ENCODE assay signal across 12 cellular contexts in the genomic region with DNA sequence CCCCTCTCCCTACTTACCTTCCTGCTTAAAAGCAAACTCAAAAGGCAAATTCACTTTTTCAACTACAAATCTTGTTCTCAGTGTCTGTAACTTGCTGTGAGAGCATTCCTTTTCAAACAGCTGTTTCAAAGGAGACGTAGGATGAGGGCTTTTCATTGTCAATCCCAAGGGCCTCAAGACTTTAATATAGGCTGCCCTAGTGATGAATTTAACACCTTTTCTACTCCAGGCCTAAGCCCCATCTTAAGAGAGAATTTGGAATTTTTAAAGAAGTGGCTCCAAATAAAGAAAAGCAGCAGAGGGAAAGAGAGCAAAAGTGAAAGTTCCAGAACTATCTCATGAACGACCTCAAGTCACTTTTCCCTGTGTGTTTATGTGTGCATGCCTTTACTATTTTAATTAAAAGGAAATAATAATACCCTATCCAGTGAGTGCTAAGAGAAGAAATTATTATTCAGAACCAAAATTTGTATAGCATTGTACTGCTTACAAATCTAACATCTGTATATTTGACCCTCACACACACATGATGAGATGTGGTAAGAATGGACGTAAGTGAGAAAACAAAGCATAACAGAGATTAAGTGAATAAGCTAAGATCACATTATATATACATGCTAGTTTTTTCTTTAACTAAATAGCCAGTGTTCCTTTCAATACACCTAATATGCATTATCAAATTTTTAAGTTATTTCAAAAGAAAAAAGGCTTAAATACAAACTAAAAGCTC.
DNase-seq lines count a peak whose midpoint lies in the region; ATAC-seq and TF ChIP-seq lines count a peak whose summit lies in the region.
"Had no signal": no experiment of that assay in that cellular context is flagged by ENCODE, and none has a peak within 500 bp of the region (broad histone marks: within the 10 kb centered on the region; RNA-seq: fewer than 3 reads in every experiment).

No MANE protein-coding gene starts in this region.

- in situ Hi-C loops in GM23248 (cut with MboI) = loop anchor here (25.0 kb wide), 2 partner anchors 393 to 1243 kb away; no protein-coding TSS in a partner anchor

- H3K36me3 ChIP-seq in GM23248 (ENCODE audit: low read depth) (no peaks in the 10 kb centered on the region), ascending aorta (no peaks in the 10 kb centered on the region), skeletal muscle satellite cell (ENCODE audit: insufficient read depth, low read length) (no peaks in the 10 kb centered on the region), H7 (replicated peaks; ENCODE audit: control insufficient read depth, insufficient read depth, low read length) (no peaks in the 10 kb centered on the region)

- 15 to 16% methylated on average over 3 of the region's 3 CpGs for WGBS in GM23248 (ENCODE audit: low coverage in 1 of 2, low lambda C conversion rate in 2 of 2, missing lambda C conversion rate in 2 of 2), 2 experiments

- H3K4me2 ChIP-seq in GM23248 (ENCODE audit: unreplicated experiment) = peak overlapping the region; percentile 91
- peak overlapping the region; percentile 71 for H3K4me2 ChIP-seq in skeletal muscle satellite cell (ENCODE audit: low read length)

- H3K4me1 ChIP-seq in GM23248 (ENCODE audit: insufficient read depth) (peaks cover 27% of the 10 kb centered on the region), ascending aorta (peaks cover 0 to 15% of the 10 kb centered on the region in 2 donors), skeletal muscle satellite cell (ENCODE audit: control insufficient read depth, insufficient read depth, low read length) (peaks cover 37% of the 10 kb centered on the region)

- peak; percentile 41 for DNase-seq in GM23248
- DNase-seq in ascending aorta (ENCODE audit: low spot score in 2 of 2) = no peak
- DNase-seq in iris pigment epithelial cell (ENCODE audit: low read depth) = peak; percentile 35
- no peak for DNase-seq in AML-193 (lab: John Stamatoyannopoulos, UW)
- DNase-seq in NCI-H2107 (lab: John Stamatoyannopoulos, UW) = no peak
- DNase-seq in H7 = no peak
- DNase-seq: CD8-positive, alpha-beta T cell; effector CD4-positive, alpha-beta T cell; kidney had no signal

- H3K4me3 ChIP-seq in GM23248 = peak overlapping the region; percentile 66
- peak overlapping the region; percentile 16 to 39 for H3K4me3 ChIP-seq in ascending aorta
- H3K4me3 ChIP-seq in skeletal muscle satellite cell (ENCODE audit: low read length) = peak overlapping the region; percentile 57
- no peak overlapping the region for H3K4me3 ChIP-seq in H7 (ENCODE audit: insufficient read depth, low read depth, low read length)

- H3K9ac ChIP-seq in GM23248 = peak overlapping the region; percentile 75
- peak overlapping the region; percentile 77 for H3K9ac ChIP-seq in skeletal muscle satellite cell (ENCODE audit: low read depth, low read length)

- H3K79me2 ChIP-seq in GM23248 (ENCODE audit: insufficient read depth) = no peaks in the 10 kb centered on the region

- peaks cover 20% of the 10 kb centered on the region for H3F3A ChIP-seq in GM23248 (ENCODE audit: insufficient read depth)

- H4K20me1 ChIP-seq in GM23248 (ENCODE audit: insufficient read depth) = no peaks in the 10 kb centered on the region

- H3K27ac ChIP-seq in GM23248 (peak overlapping the region; percentile 80), ascending aorta (peak overlapping the region; percentile 88 to 89)

- H2AFZ ChIP-seq in GM23248 = peak overlapping the region; percentile 54

- H3K27me3 ChIP-seq in GM23248 (replicated peaks; ENCODE audit: insufficient read depth) = no peaks in the 10 kb centered on the region
- H3K27me3 ChIP-seq in ascending aorta = no peaks in the 10 kb centered on the region
- H3K27me3 ChIP-seq in skeletal muscle satellite cell (ENCODE audit: control insufficient read depth, insufficient read depth, low read length) = no peaks in the 10 kb centered on the region
- no peaks in the 10 kb centered on the region for H3K27me3 ChIP-seq in H7 (ENCODE audit: control insufficient read depth, insufficient read depth, low read length)

- H3K9me2 ChIP-seq in GM23248 (ENCODE audit: insufficient read depth) = no peaks in the 10 kb centered on the region

- ATAC-seq in HG03135 (IDR thresholded peaks at IDR 0.05; ENCODE audit: unreplicated experiment) = no peak
- ATAC-seq: activated CD4-positive, CD25-positive, alpha-beta regulatory T cell treated with anti-CD3 and anti-CD28 coated beads, Interleukin-2, amount 50 U/mL, for 24 hours; CD8-positive, alpha-beta T cell had no signal

- TF ChIP-seq CTCF in ascending aorta (IDR thresholded peaks at IDR 0.05) = no peak

- no peaks in the 10 kb centered on the region for H3K9me3 ChIP-seq in GM23248 (ENCODE audit: low read depth)
- no peaks in the 10 kb centered on the region for H3K9me3 ChIP-seq in ascending aorta
- H3K9me3 ChIP-seq in skeletal muscle satellite cell (replicated peaks; ENCODE audit: low read length) = no peaks in the 10 kb centered on the region

- intact Hi-C loops in ascending aorta (cut with DNase I) = loop anchor here (2.0 to 5.0 kb wide), 2 partner anchors 143 to 196 kb away; partner anchors contain the start of gene VGLL3

Comparison
In these comparisons a context has a peak if more than half of its experiments do, and no peak if none do; other contexts are left out.
1. DNase-seq: peak in GM23248 (single experiment) and iris pigment epithelial cell (single experiment); none in ascending aorta (0 of 2), AML-193 (0 of 2), NCI-H2107 (single experiment) and H7 (single experiment).